ENCODE assay signal across 10 cellular contexts in genomic region chr13:98451676-98452105, GRCh38.
A peak's percentile ranks its signal among the peaks of the same experiment; 100 is the strongest.
DNase-seq lines count a peak whose midpoint lies in the region; ATAC-seq and TF ChIP-seq lines count a peak whose summit lies in the region.
"Had no signal": no experiment of that assay in that cellular context is flagged by ENCODE, and none has a peak within 500 bp of the region (broad histone marks: within the 10 kb centered on the region; RNA-seq: fewer than 3 reads in every experiment).

No MANE protein-coding gene starts in this region.

- ATAC-seq in naive thymus-derived CD8-positive, alpha-beta T cell: no peak
- no peak for ATAC-seq in GM18517 (IDR thresholded peaks at IDR 0.05; ENCODE audit: unreplicated experiment)

- 91 to 92% methylated on average over 7 to 13 of the region's 13 CpGs for WGBS in endodermal cell (ENCODE audit: insufficient coverage in 1 of 2, insufficient read length in 1 of 2), 2 experiments
- WGBS in urinary bladder: 46% methylated on average over 13 of the region's 13 CpGs

- H3K27ac ChIP-seq in endodermal cell (ENCODE audit: low read depth, low read length): peak overlapping the region; percentile 80
- peak overlapping the region; percentile 66 for H3K27ac ChIP-seq in urinary bladder (ENCODE audit: low read depth)

- H3K36me3 Mint-ChIP-seq in activated naive CD4-positive, alpha-beta T cell treated with anti-CD3 and anti-CD28 coated beads, Interleukin-2, amount 50 U/mL, for 24 hours: peaks cover 5% of the 10 kb centered on the region
- H3K36me3 Mint-ChIP-seq in endodermal cell (ENCODE audit: low read depth): peaks cover 64% of the 10 kb centered on the region
- peaks cover 0 to 66% (median 6%) of the 10 kb centered on the region in 3 donors for H3K36me3 Mint-ChIP-seq in naive thymus-derived CD8-positive, alpha-beta T cell

- no peak overlapping the region for H3K4me3 Mint-ChIP-seq in activated naive CD4-positive, alpha-beta T cell treated with anti-CD3 and anti-CD28 coated beads, Interleukin-2, amount 50 U/mL, for 24 hours
- H3K4me3 Mint-ChIP-seq in endodermal cell: no peak overlapping the region
- peak overlapping the region in 1 of 10 donors; percentile 5 for H3K4me3 Mint-ChIP-seq in naive thymus-derived CD8-positive, alpha-beta T cell

- DNase-seq in activated naive CD4-positive, alpha-beta T cell treated with Interleukin-2 at 50 U/mL for 16 hours: no peak
- DNase-seq in endodermal cell (no peak), cerebellar cortex (ENCODE audit: low spot score) (no peak)
- DNase-seq in naive thymus-derived CD8-positive, alpha-beta T cell: no peak
- no peak for DNase-seq in stimulated activated CD4-positive, alpha-beta T cell treated with anti-CD3 and anti-CD28 coated beads, Interleukin-4, amount 100 ng/mL, for 24 hours
- DNase-seq: NCI-H1436 treated with DMSO at 0.1 percent for 48 hours had no signal

- H3K27me3 ChIP-seq in endodermal cell (ENCODE audit: control insufficient read depth, insufficient read depth, low read length, poor library complexity, severe bottlenecking): no peaks in the 10 kb centered on the region
- H3K27me3 ChIP-seq: ascending aorta had no signal

- H3K9me3 ChIP-seq in endodermal cell (ENCODE audit: control insufficient read depth, low read length): no peaks in the 10 kb centered on the region
- H3K9me3 ChIP-seq: ascending aorta had no signal

- peaks cover 88% of the 10 kb centered on the region for H3K36me3 ChIP-seq in endodermal cell (ENCODE audit: control insufficient read depth, insufficient read depth, low read length)
- no peaks in the 10 kb centered on the region for H3K36me3 ChIP-seq in urinary bladder (ENCODE audit: insufficient read depth)

- POLR2A ChIA-PET in naive thymus-derived CD8-positive, alpha-beta T cell (lab: Charles Lee): no interaction called here

- H3K4me3 ChIP-seq in endodermal cell (ENCODE audit: low read length): no peak overlapping the region
- H3K4me3 ChIP-seq in urinary bladder (ENCODE audit: low read depth, low read length): no peak overlapping the region
- H3K4me3 ChIP-seq: ascending aorta had no signal

- peak overlapping the region; percentile 87 for H3K27ac Mint-ChIP-seq in activated naive CD4-positive, alpha-beta T cell treated with anti-CD3 and anti-CD28 coated beads, Interleukin-2, amount 50 U/mL, for 24 hours
- peak overlapping the region; percentile 89 for H3K27ac Mint-ChIP-seq in endodermal cell
- peak overlapping the region in 8 of 10 donors; percentile 10 to 87 (median 71) for H3K27ac Mint-ChIP-seq in naive thymus-derived CD8-positive, alpha-beta T cell

- peaks cover 25% of the 10 kb centered on the region for H3K4me1 Mint-ChIP-seq in activated naive CD4-positive, alpha-beta T cell treated with anti-CD3 and anti-CD28 coated beads, Interleukin-2, amount 50 U/mL, for 24 hours
- peaks cover 31% of the 10 kb centered on the region for H3K4me1 Mint-ChIP-seq in endodermal cell
- H3K4me1 Mint-ChIP-seq in naive thymus-derived CD8-positive, alpha-beta T cell: peaks cover 10 to 25% (median 16%) of the 10 kb centered on the region in 4 donors

- no peak for TF ChIP-seq CTCF in endodermal cell (conservative IDR thresholded peaks at IDR 0.05)

- H3K9ac ChIP-seq in endodermal cell (ENCODE audit: extremely low read depth, low read length, poor library complexity, severe bottlenecking): no peak overlapping the region

- no peaks in the 10 kb centered on the region for H3K9me3 Mint-ChIP-seq in activated naive CD4-positive, alpha-beta T cell treated with anti-CD3 and anti-CD28 coated beads, Interleukin-2, amount 50 U/mL, for 24 hours
- H3K9me3 Mint-ChIP-seq in endodermal cell: no peaks in the 10 kb centered on the region
- no peaks in the 10 kb centered on the region for H3K9me3 Mint-ChIP-seq in naive thymus-derived CD8-positive, alpha-beta T cell

- peaks cover 15% of the 10 kb centered on the region for H3K4me1 ChIP-seq in endodermal cell (ENCODE audit: control insufficient read depth, insufficient read depth, low read length)
- H3K4me1 ChIP-seq in urinary bladder (ENCODE audit: insufficient read depth): no peaks in the 10 kb centered on the region

- no peaks in the 10 kb centered on the region for H3K27me3 Mint-ChIP-seq in activated naive CD4-positive, alpha-beta T cell treated with anti-CD3 and anti-CD28 coated beads, Interleukin-2, amount 50 U/mL, for 24 hours
- no peaks in the 10 kb centered on the region for H3K27me3 Mint-ChIP-seq in endodermal cell (ENCODE audit: insufficient read depth)
- no peaks in the 10 kb centered on the region for H3K27me3 Mint-ChIP-seq in naive thymus-derived CD8-positive, alpha-beta T cell
